In the genomic region with DNA sequence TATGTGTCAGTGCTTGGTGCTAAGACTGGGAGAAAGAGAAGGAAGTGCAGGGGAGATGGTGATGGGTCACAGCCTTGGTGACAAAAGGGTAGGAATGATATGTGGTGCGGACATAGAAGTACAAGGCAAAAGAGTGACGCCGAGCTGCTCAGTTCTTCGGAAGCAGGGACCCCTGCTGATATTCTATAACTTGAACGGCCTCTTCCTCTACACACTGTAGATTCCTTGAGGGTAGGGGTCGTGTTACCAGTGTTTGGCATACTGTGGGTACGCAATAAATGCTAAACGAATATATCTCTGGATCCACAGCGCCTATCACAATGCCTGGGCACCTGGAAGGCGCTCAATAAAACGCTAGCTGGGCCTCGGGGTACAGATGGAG, we compare ENCODE assay signal across 8 cellular contexts. TPM values are rescaled to one million over a fixed set of nuclear protein-coding genes. Genes with fewer than 3 reads are reported as not detected.
A peak's percentile ranks its signal among the peaks of the same experiment; 100 is the strongest.
DNase-seq lines count a peak whose midpoint lies in the region; ATAC-seq and TF ChIP-seq lines count a peak whose summit lies in the region.

No MANE protein-coding gene starts in this region.

- H2AFZ ChIP-seq in PC-9, result peak overlapping the region; percentile 97

- peaks cover 40% of the 10 kb centered on the region for H3K79me2 ChIP-seq in PC-9 (ENCODE audit: low read depth)

- H3K9me3 ChIP-seq in PC-9 (ENCODE audit: insufficient read depth, low read depth) (no peaks in the 10 kb centered on the region), skeletal muscle satellite cell (replicated peaks; ENCODE audit: low read length) (no peaks in the 10 kb centered on the region)

- H3K36me3 ChIP-seq in PC-9 (ENCODE audit: low read depth) (no peaks in the 10 kb centered on the region), skeletal muscle satellite cell (ENCODE audit: insufficient read depth, low read length) (no peaks in the 10 kb centered on the region)

- no peak for ATAC-seq in GM21515 (IDR thresholded peaks at IDR 0.05; ENCODE audit: unreplicated experiment)

- H3K4me1 ChIP-seq in PC-9 (replicated peaks; ENCODE audit: insufficient read depth) (peaks cover 16% of the 10 kb centered on the region), skeletal muscle satellite cell (ENCODE audit: control insufficient read depth, insufficient read depth, low read length) (peaks cover 12% of the 10 kb centered on the region)

- H3K27ac ChIP-seq in PC-9, result peak overlapping the region; percentile 37

- intact Hi-C loops in PC-9 (cut with micrococcal nuclease; ENCODE audit: unreplicated experiment), result loop anchor here (1.0 to 5.0 kb wide), 3 partner anchors 17 to 210 kb away; partner anchors contain the start of genes CDC14A and RTCA

- peak overlapping the region; percentile 93 for H3K9ac ChIP-seq in skeletal muscle satellite cell (ENCODE audit: low read depth, low read length)

- no TSS peak for BruUV-seq in PC-9 (replicated peaks; lab: Mats Ljungman, UMichigan)

- H3F3A ChIP-seq in PC-9 (ENCODE audit: insufficient read depth, low read depth), result no peaks in the 10 kb centered on the region; the same call in 1 of the 2 replicates

- H4K20me1 ChIP-seq in PC-9 (ENCODE audit: insufficient read depth), result no peaks in the 10 kb centered on the region

- DNase-seq in PC-9 (no peak), germinal center (ENCODE audit: low spot score) (peak; percentile 4), CD1c-positive myeloid dendritic cell (ENCODE audit: extremely low spot score) (no peak), HPDE6-E6E7 (ENCODE audit: extremely low spot score) (no peak)
- DNase-seq in stimulated activated CD4-positive, alpha-beta T cell treated with anti-CD3 and anti-CD28 coated beads, Interleukin-4, amount 100 ng/mL, for 1 hour, result no peak

- CTCF ChIA-PET in PC-9 (lab: Charles Lee), result no interaction called here

- POLR2A ChIA-PET in PC-9 (lab: Charles Lee; ENCODE audit: unreplicated experiment), result interaction anchor here (0.5 to 1.0 kb wide), 3 partner anchors 17 to 34 kb away, joined by 4 to 14 read pairs (median 5); partner anchors contain the start of gene RTCA

- no peak for TF ChIP-seq CTCF in GM12875 (IDR thresholded peaks at IDR 0.05; ENCODE audit: borderline replicate concordance, insufficient read depth, low read depth, low read length)
- no peak for TF ChIP-seq CTCF in PC-9 (conservative IDR thresholded peaks at IDR 0.05)

- H3K4me3 ChIP-seq in GM12875 (ENCODE audit: low read depth, low read length) (peak overlapping the region; percentile 98), PC-9 (peak overlapping the region; percentile 62), skeletal muscle satellite cell (ENCODE audit: low read length) (peak overlapping the region; percentile 98)

- H3K9me2 ChIP-seq in PC-9 (ENCODE audit: insufficient read depth), result no peaks in the 10 kb centered on the region

- H3K4me2 ChIP-seq in PC-9 (peak overlapping the region; percentile 89), skeletal muscle satellite cell (ENCODE audit: low read length) (peak overlapping the region; percentile 85)

- H3K27me3 ChIP-seq in PC-9 (ENCODE audit: insufficient read depth, low read depth), result no peaks in the 10 kb centered on the region
- H3K27me3 ChIP-seq in skeletal muscle satellite cell (ENCODE audit: control insufficient read depth, insufficient read depth, low read length), result no peaks in the 10 kb centered on the region

RNA-seq across cellular contexts. Expression of gene DBT, which starts 0.5 kb away (rescaled TPM):
- total RNA-seq in PC-9 (2021), result 13.9 and 16.0 TPM in 2 replicates
- total RNA-seq in skeletal muscle satellite cell (2012; rRNA removed), result 4.8 and 6.6 TPM in 2 replicates

RNA-seq across cellular contexts. Expression of gene RTCA, which starts 16.9 kb away (rescaled TPM):
- 32.9 and 38.1 TPM in 2 replicates for total RNA-seq in PC-9 (2021)
- total RNA-seq in skeletal muscle satellite cell (2012; rRNA removed), result 46.1 and 52.0 TPM in 2 replicates
